8 cellular contexts compared by ENCODE assay signal in genomic region chr16:9594047-9594446, GRCh38.
"Had no signal": no experiment of that assay in that cellular context is flagged by ENCODE, and none has a peak within 500 bp of the region (broad histone marks: within the 10 kb centered on the region; RNA-seq: fewer than 3 reads in every experiment).

No MANE protein-coding gene starts in this region.

- DNase-seq: GDM1, GF-D8 had no signal

- FAIRE-seq: G401.6, GM12878, GM12891, GM12892, GM18507, GM19239 had no signal

- ATAC-seq: GM12878 had no signal

- H3K4me3 ChIP-seq: GM12878 had no signal
